In genomic region chr1:181056560-181056959, GRCh38 we compare ENCODE assay signal across 1 cellular context.
TF ChIP-seq lines count a peak whose summit lies in the region.

No MANE protein-coding gene starts in this region.

TF ChIP-seq in H1, 55 proteins besides CTCF, POLR2A, EP300 and RAD21:
- TF ChIP-seq TBP (IDR thresholded peaks at IDR 0.05; ENCODE audit: low read depth, low read length) (no peak), RBBP5 (IDR thresholded peaks at IDR 0.05; ENCODE audit: borderline replicate concordance, low read depth, low read length) (no peak), CREB1 (IDR thresholded peaks at IDR 0.05) (no peak), TAF1 (IDR thresholded peaks at IDR 0.05; ENCODE audit: low read depth, low read length) (no peak), SP4 (IDR thresholded peaks at IDR 0.05; ENCODE audit: low read length) (no peak), NRF1 (IDR thresholded peaks at IDR 0.05; ENCODE audit: low read depth, low read length) (no peak), ATF2 (IDR thresholded peaks at IDR 0.05; ENCODE audit: low read length) (no peak), JUND (IDR thresholded peaks at IDR 0.05; ENCODE audit: low read length) (no peak), SUZ12 (IDR thresholded peaks at IDR 0.05; ENCODE audit: low read length) (no peak), SAP30 (IDR thresholded peaks at IDR 0.05; ENCODE audit: insufficient read depth, insufficient replicate concordance, low read length) (no peak), CBX5 (IDR thresholded peaks at IDR 0.05; ENCODE audit: low read depth, low read length) (no peak)
